ENCODE assay signal across 28 cellular contexts in genomic region chr1:214559079-214559478, GRCh38. TPM values are rescaled to one million over a fixed set of nuclear protein-coding genes. Genes with fewer than 3 reads are reported as not detected.
A peak's percentile ranks its signal among the peaks of the same experiment; 100 is the strongest.
DNase-seq lines count a peak whose midpoint lies in the region; ATAC-seq and TF ChIP-seq lines count a peak whose summit lies in the region.
"Had no signal": no experiment of that assay in that cellular context is flagged by ENCODE, and none has a peak within 500 bp of the region (broad histone marks: within the 10 kb centered on the region; RNA-seq: fewer than 3 reads in every experiment).

No MANE protein-coding gene starts in this region.

- TF ChIP-seq RAD21 in HCT116 (IDR thresholded peaks at IDR 0.05; ENCODE audit: low read depth) = no peak

- POLR2A ChIA-PET in HCT116 (lab: Charles Lee) (no interaction called here), Panc1 (lab: Charles Lee) (no interaction called here)

- H2AFZ ChIP-seq in HCT116 (ENCODE audit: low read depth, low read length, poor library complexity, severe bottlenecking) (peak overlapping the region; percentile 24), osteoblast (ENCODE audit: low read length) (peak overlapping the region; percentile 13)

- RAD21 ChIA-PET in HCT116 (lab: Charles Lee; ENCODE audit: low non-redundant PET in 1 of 2, low total read pairs in 2 of 2, uncharacterized antibody in 2 of 2, unreplicated experiment in 2 of 2) = no interaction called here

- ATAC-seq in HCT116 (no peak), Panc1 (no peak), HG03025 (IDR thresholded peaks at IDR 0.05; ENCODE audit: low FRiP score, unreplicated experiment) (no peak), HG03457 (IDR thresholded peaks at IDR 0.05; ENCODE audit: unreplicated experiment) (no peak)
- ATAC-seq: CD8-positive, alpha-beta T cell; GM23338; PC-3 had no signal

- H3K27me3 ChIP-seq in HCT116 (ENCODE audit: insufficient read depth, low read length) (no peaks in the 10 kb centered on the region), Panc1 (ENCODE audit: control insufficient read depth, insufficient read depth, low read length) (no peaks in the 10 kb centered on the region), osteoblast (ENCODE audit: insufficient read depth, low read length) (no peaks in the 10 kb centered on the region)

- CTCF ChIA-PET in HCT116 (lab: Charles Lee) = no interaction called here
- CTCF ChIA-PET in Panc1 (lab: Charles Lee) = no interaction called here

- H3K36me3 ChIP-seq in HCT116 (ENCODE audit: control insufficient read depth in 1 of 2, insufficient read depth in 2 of 2, low read length in 2 of 2) (no peaks in the 10 kb centered on the region), Panc1 (ENCODE audit: control insufficient read depth, insufficient read depth, low read length) (no peaks in the 10 kb centered on the region), osteoblast (ENCODE audit: insufficient read depth, low read length) (no peaks in the 10 kb centered on the region)

- TF ChIP-seq CTCF in HCT116 (IDR thresholded peaks at IDR 0.05 in 2 of 3, conservative IDR thresholded peaks at IDR 0.05 in 1 of 3; ENCODE audit: borderline replicate concordance in 1 of 3, insufficient read depth in 1 of 3, low read depth in 2 of 3, low read length in 2 of 3) (no peak), Panc1 (IDR thresholded peaks at IDR 0.05) (no peak), osteoblast (IDR thresholded peaks at IDR 0.05; ENCODE audit: extremely low read depth, low read depth, low read length) (no peak)

- H3K4me2 ChIP-seq in HCT116 (ENCODE audit: low read length) (no peak overlapping the region), osteoblast (ENCODE audit: insufficient read depth, low read length) (no peak overlapping the region)
- H3K4me2 ChIP-seq: GM23338, KMS-11 had no signal

- H3K9me2 ChIP-seq in HCT116 (ENCODE audit: insufficient read depth) = no peaks in the 10 kb centered on the region

- in situ Hi-C loops in Panc1 (cut with HindIII; ENCODE audit: low pct_unique_long_range_greater_than_20kb, low sequenced_read_pairs) = no loop called here

- H3K79me2 ChIP-seq in HCT116 (ENCODE audit: insufficient read depth, low read length) (no peaks in the 10 kb centered on the region), osteoblast (ENCODE audit: insufficient read depth, low read length) (no peaks in the 10 kb centered on the region)

- intact Hi-C loops in HCT116 (cut with micrococcal nuclease) = no loop called here
- intact Hi-C loops in Panc1 (cut with micrococcal nuclease; ENCODE audit: unreplicated experiment) = no loop called here

- no TSS peak for BruUV-seq in HCT116 (replicated peaks; lab: Mats Ljungman, UMichigan)
- BruUV-seq in Panc1 (replicated peaks; lab: Mats Ljungman, UMichigan) = no TSS peak

- H3K4me3 ChIP-seq in HCT116 (replicated peaks in 1 of 2; ENCODE audit: low read depth in 1 of 2, low read length in 2 of 2) (no peak overlapping the region), Panc1 (ENCODE audit: low read depth in 2 of 2, low read length in 2 of 2) (no peak overlapping the region), osteoblast (ENCODE audit: insufficient read depth, low read length) (no peak overlapping the region)
- H3K4me3 ChIP-seq: GM12878, GM23338 had no signal

- H4K20me1 ChIP-seq in HCT116 (ENCODE audit: insufficient read depth) (no peaks in the 10 kb centered on the region), osteoblast (ENCODE audit: insufficient read depth, low read length) (no peaks in the 10 kb centered on the region)

- DNase-seq in HCT116 (ENCODE audit: low read depth, low spot score) (no peak), Panc1 (ENCODE audit: low read depth, low spot score) (no peak), osteoblast (ENCODE audit: insufficient read length, low spot score, missing footprints) (no peak), activated gamma-delta T cell treated with Interleukin-2 at 50 U/mL for 16 hours (no peak)
- DNase-seq in stimulated activated CD4-positive, alpha-beta T cell treated with anti-CD3 and anti-CD28 coated beads, Interleukin-4, amount 100 ng/mL, for 4 hours = no peak
- DNase-seq: Caco-2; CD8-positive, alpha-beta T cell; DMS79; EL; GDM1; H9; NCI-H1048; NCI-H1417; NCI-H1694; NCI-H2029 treated with DMSO at 0.1 percent for 48 hours; NCI-H446 treated with DMSO at 0.1 percent for 48 hours; NCI-H526; NCI-H82; NK-92 treated with Interleukin-12 subunit alpha and Interleukin-12 subunit beta, amount 100 ng/mL, for 24 hours; PC-3; SHP77 had no signal

- TF ChIP-seq POLR2A in HCT116 (IDR thresholded peaks at IDR 0.05; ENCODE audit: borderline replicate concordance, extremely low read depth, insufficient read depth, insufficient read length) = no peak

- H3K9me3 ChIP-seq in HCT116 (ENCODE audit: control insufficient read depth in 1 of 2, insufficient read depth in 1 of 2, low read depth in 1 of 2, low read length in 2 of 2) (no peaks in the 10 kb centered on the region), Panc1 (ENCODE audit: control insufficient read depth, insufficient read depth, low read depth, low read length) (no peaks in the 10 kb centered on the region), osteoblast (ENCODE audit: low read depth, low read length) (no peaks in the 10 kb centered on the region)
- H3K9me3 ChIP-seq: Caco-2 had no signal

- peaks cover 3 to 10% of the 10 kb centered on the region in 2 experiments; a peak in 3 of 4 replicates for H3K4me1 ChIP-seq in HCT116 (ENCODE audit: control insufficient read depth in 1 of 2, insufficient read depth in 2 of 2, low read length in 2 of 2)
- H3K4me1 ChIP-seq in Panc1 (ENCODE audit: control insufficient read depth, insufficient read depth, low read length) = peaks cover 14% of the 10 kb centered on the region; the same call in 1 of the 2 replicates
- H3K4me1 ChIP-seq in osteoblast (ENCODE audit: insufficient read depth, low read length) = peaks cover 19% of the 10 kb centered on the region

- H3K9ac ChIP-seq in HCT116 (ENCODE audit: low read length) = no peak overlapping the region
- H3K9ac ChIP-seq: KMS-11 had no signal

- H3K27ac ChIP-seq in HCT116 (ENCODE audit: low read depth, low read length) (no peak overlapping the region), Panc1 (ENCODE audit: low read length) (peak overlapping the region; percentile 20; the same call in 1 of the 2 replicates), osteoblast (ENCODE audit: low read depth, low read length) (peak overlapping the region; percentile 60)
- H3K27ac ChIP-seq: C4-2B, KMS-11 had no signal

TF ChIP-seq in HCT116, 20 proteins besides CTCF, POLR2A, EP300 and RAD21:
- TF ChIP-seq POLR2AphosphoS5 (IDR thresholded peaks at IDR 0.05; ENCODE audit: low read depth, low read length) = no peak
- no peak for TF ChIP-seq ZBTB33 (IDR thresholded peaks at IDR 0.05; ENCODE audit: extremely low read depth, insufficient replicate concordance, low read length)
- TF ChIP-seq EZH2 (IDR thresholded peaks at IDR 0.05) = no peak
- TF ChIP-seq FOSL1 (IDR thresholded peaks at IDR 0.05; ENCODE audit: low read depth) = no peak
- TF ChIP-seq ATF3 (IDR thresholded peaks at IDR 0.05) = no peak
- TF ChIP-seq CEBPB (IDR thresholded peaks at IDR 0.05; ENCODE audit: low read depth) = no peak
- TF ChIP-seq ZNF274 (IDR thresholded peaks at IDR 0.05; ENCODE audit: low read depth, low read length) = no peak
- TF ChIP-seq ZFX (IDR thresholded peaks at IDR 0.05) = no peak
- no peak for TF ChIP-seq CBX3 (IDR thresholded peaks at IDR 0.05; ENCODE audit: low read depth)
- TF ChIP-seq EZH2phosphoT487 (IDR thresholded peaks at IDR 0.05; ENCODE audit: borderline replicate concordance) = no peak
- no peak for TF ChIP-seq SRF (IDR thresholded peaks at IDR 0.05; ENCODE audit: low read depth)
- TF ChIP-seq SIN3A (IDR thresholded peaks at IDR 0.05; ENCODE audit: low read depth) = no peak

RNA-seq across cellular contexts. Expression of gene PTPN14, which starts 7.7 kb away (rescaled TPM):
- 37.5 TPM for total RNA-seq in HCT116 (2021; ENCODE audit: unreplicated experiment)
- 7.2 and 11.1 TPM in 2 replicates for polyA plus RNA-seq in HCT116 (2012)
- 209 TPM for total RNA-seq in Panc1 (2021; ENCODE audit: unreplicated experiment)
- polyA plus RNA-seq in Panc1 (2012; ENCODE audit: insufficient read length) = 50.0 TPM
- 122 and 131 TPM in 2 replicates for total RNA-seq in osteoblast
- total RNA-seq: B cell; CD8-positive, alpha-beta T cell had no signal

RNA-seq across cellular contexts. Expression of gene CENPF, which starts 43.9 kb away (rescaled TPM):
- total RNA-seq in HCT116 (2021; ENCODE audit: unreplicated experiment) (120 TPM), Panc1 (2021; ENCODE audit: unreplicated experiment) (156 TPM), osteoblast (8.3 and 8.5 TPM in 2 replicates)
- 43.7 and 76.9 TPM in 2 replicates for polyA plus RNA-seq in HCT116 (2012)
- polyA plus RNA-seq in Panc1 (2012; ENCODE audit: insufficient read length) = 31.3 TPM

Comparison
In these comparisons a context has a peak if more than half of its experiments do, and no peak if none do; other contexts are left out.
1. RNA of gene CENPF, which starts 43.9 kb away (total RNA-seq): 156 TPM in Panc1 (single experiment) and 120 TPM in HCT116 (single experiment); 8.3 to 8.5 TPM in osteoblast; every median in the first group is over 10 times any median in the second.